ENCODE assay signal across 9 cellular contexts in the genomic region with DNA sequence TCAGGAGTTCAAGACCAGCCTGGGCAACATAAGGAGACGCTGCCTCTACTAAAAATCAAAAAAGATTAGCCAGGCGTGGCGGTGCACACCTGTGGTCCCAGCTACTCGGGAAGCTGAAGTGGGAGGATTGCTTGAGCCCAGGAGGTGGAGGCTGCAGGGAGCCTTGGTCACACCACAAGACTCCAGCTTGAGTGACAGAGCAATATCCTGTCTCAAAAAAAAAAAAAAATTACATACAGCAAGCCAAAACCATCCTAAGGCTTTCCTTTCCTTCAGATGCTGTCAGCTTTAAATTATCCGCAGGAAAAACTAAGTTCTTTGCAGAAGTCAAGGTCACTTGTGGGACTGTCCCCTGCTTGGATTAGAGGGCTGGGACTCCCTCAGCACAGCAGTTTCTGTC. TPM values are rescaled to one million over a fixed set of nuclear protein-coding genes. Genes with fewer than 3 reads are reported as not detected.
DNase-seq lines count a peak whose midpoint lies in the region; ATAC-seq and TF ChIP-seq lines count a peak whose summit lies in the region.
"Had no signal": no experiment of that assay in that cellular context is flagged by ENCODE, and none has a peak within 500 bp of the region (broad histone marks: within the 10 kb centered on the region; RNA-seq: fewer than 3 reads in every experiment).

No MANE protein-coding gene starts in this region.

- H4K8ac ChIP-seq in IMR-90 (ENCODE audit: low read depth in 2 of 2, low read length in 2 of 2): no peak overlapping the region

- WGBS in IMR-90 (ENCODE audit: extremely low coverage in 2 of 2, insufficient read length in 1 of 2), 2 experiments: 91% methylated on average over 4 of the region's 5 CpGs; no CpG with 5 or more reads in 1 of the 2 experiments

- H3K27ac ChIP-seq in ACC112 (ENCODE audit: low read depth, low read length) (no peak overlapping the region), IMR-90 (ENCODE audit: insufficient read depth, low read length) (no peak overlapping the region), brain microvascular endothelial cell (no peak overlapping the region)

- POLR2A ChIA-PET in IMR-90 (lab: Charles Lee; ENCODE audit: unreplicated experiment): no interaction called here

- dilution Hi-C loops in IMR-90 (cut with HindIII; ENCODE audit: low sequenced_read_pairs, unreplicated experiment): no loop called here

- no peak overlapping the region for H2BK120ac ChIP-seq in IMR-90 (ENCODE audit: low read depth, low read length)

- ATAC-seq in IMR-90 (ENCODE audit: low read depth): no peak
- ATAC-seq in HG02678 (IDR thresholded peaks at IDR 0.05; ENCODE audit: unreplicated experiment): no peak

- TF ChIP-seq RAD21 in IMR-90 (IDR thresholded peaks at IDR 0.05; ENCODE audit: low read length): no peak

- H3K18ac ChIP-seq in IMR-90 (ENCODE audit: low read depth, low read length): no peak overlapping the region

- TF ChIP-seq CTCF in IMR-90 (conservative IDR thresholded peaks at IDR 0.05; ENCODE audit: low read depth, low read length) (no peak), brain microvascular endothelial cell (IDR thresholded peaks at IDR 0.05; ENCODE audit: low read depth, low read length, missing control alignments) (no peak)

- H3K56ac ChIP-seq in IMR-90 (ENCODE audit: extremely low read depth, insufficient read depth, low read length): no peak overlapping the region

- H3K14ac ChIP-seq in IMR-90 (replicated peaks; ENCODE audit: low read depth, low read length): 0 out of 2 replicates have a peak overlapping the region, but pooled peaks have one; percentile 42

- H3K23ac ChIP-seq in IMR-90 (ENCODE audit: low read depth, low read length): peak overlapping the region; percentile 52; the same call in 1 of the 2 replicates

- TF ChIP-seq POLR2A in IMR-90 (IDR thresholded peaks at IDR 0.05; ENCODE audit: low read depth, low read length): no peak

- no peak overlapping the region for H4K91ac ChIP-seq in IMR-90 (ENCODE audit: insufficient read depth, low read depth, low read length)

- peaks cover 17 to 66% of the 10 kb centered on the region in 2 experiments for H3K79me1 ChIP-seq in IMR-90 (ENCODE audit: low read depth in 1 of 2, low read length in 2 of 2)

- H3K36me3 ChIP-seq in ACC112 (ENCODE audit: insufficient read depth, low read length) (peaks cover 6% of the 10 kb centered on the region; the same call in 1 of the 2 replicates), IMR-90 (ENCODE audit: control insufficient read depth, insufficient read depth, low read length) (peaks cover 8% of the 10 kb centered on the region), brain microvascular endothelial cell (replicated peaks) (peaks cover 9% of the 10 kb centered on the region), mucosa of stomach (ENCODE audit: control insufficient read depth, insufficient read depth, low read length) (no peaks in the 10 kb centered on the region)

- H3K9ac ChIP-seq in IMR-90 (ENCODE audit: low read depth, low read length) (peak overlapping the region; percentile 91; the same call in 1 of the 2 replicates), mucosa of stomach (ENCODE audit: low read length) (peak overlapping the region; percentile 76)

- in situ Hi-C loops in IMR-90 (cut with MboI; ENCODE audit: low sequenced_read_pairs): no loop called here
- in situ Hi-C loops in brain microvascular endothelial cell (cut with HindIII; ENCODE audit: low pct_ligation_motif_present, low sequenced_read_pairs): no loop called here

- DNase-seq in IMR-90 (no peak), brain microvascular endothelial cell (no peak), NCI-H146 (lab: John Stamatoyannopoulos, UW) (no peak), NCI-H187 treated with DMSO at 0.1 percent for 48 hours (lab: John Stamatoyannopoulos, UW) (no peak), RPMI8226 (no peak)
- DNase-seq: KG1 had no signal

- H3K27me3 ChIP-seq in ACC112 (ENCODE audit: insufficient read depth, low read length) (no peaks in the 10 kb centered on the region), IMR-90 (ENCODE audit: control insufficient read depth, insufficient read depth, low read length) (no peaks in the 10 kb centered on the region), brain microvascular endothelial cell (replicated peaks) (no peaks in the 10 kb centered on the region), mucosa of stomach (ENCODE audit: control insufficient read depth, insufficient read depth, low read length) (no peaks in the 10 kb centered on the region)

- H2AK9ac ChIP-seq in IMR-90 (replicated peaks; ENCODE audit: low read depth, low read length, poor library complexity): no peak overlapping the region

- H3K4ac ChIP-seq in IMR-90 (ENCODE audit: low read depth, low read length): 0 out of 2 replicates have a peak overlapping the region, but pooled peaks have one; percentile 19

- H3K4me1 ChIP-seq in ACC112 (ENCODE audit: control insufficient read depth, insufficient read depth, low read length, unreplicated experiment) (peaks cover 20% of the 10 kb centered on the region), IMR-90 (ENCODE audit: control insufficient read depth, insufficient read depth, low read length) (peaks cover 9% of the 10 kb centered on the region; the same call in 1 of the 2 replicates), mucosa of stomach (ENCODE audit: control insufficient read depth, insufficient read depth, low read length) (peaks cover 31% of the 10 kb centered on the region)

- peak overlapping the region; percentile 90 for H3K4me3 ChIP-seq in ACC112 (ENCODE audit: low read depth, low read length)
- peak overlapping the region; percentile 85 for H3K4me3 ChIP-seq in IMR-90 (ENCODE audit: insufficient read depth, low read depth, low read length)
- H3K4me3 ChIP-seq in brain microvascular endothelial cell (ENCODE audit: low read depth, low read length): peak overlapping the region; percentile 93
- H3K4me3 ChIP-seq in mucosa of stomach (ENCODE audit: low read length): peak overlapping the region; percentile 76

- no peak overlapping the region for H2BK15ac ChIP-seq in IMR-90 (ENCODE audit: low read depth, low read length)

- H4K20me1 ChIP-seq in IMR-90 (ENCODE audit: insufficient read depth, low read length): peaks cover 12% of the 10 kb centered on the region; the same call in 1 of the 2 replicates

- no peak overlapping the region for H2BK5ac ChIP-seq in IMR-90 (ENCODE audit: low read depth, low read length, poor library complexity, severe bottlenecking)

- CTCF ChIA-PET in IMR-90 (lab: Yijun Ruan, JAX): interaction anchor here (0.8 kb wide), 1 partner anchor 17 kb away, joined by 4 read pairs; no protein-coding TSS in a partner anchor

- no peak overlapping the region for H4K5ac ChIP-seq in IMR-90 (ENCODE audit: low read depth, low read length)

- H2AFZ ChIP-seq in ACC112 (ENCODE audit: low read length, unreplicated experiment): no peak overlapping the region
- no peak overlapping the region for H2AFZ ChIP-seq in IMR-90 (replicated peaks; ENCODE audit: low read length, poor library complexity)

- H3K79me2 ChIP-seq in ACC112 (ENCODE audit: control insufficient read depth, insufficient read depth, low read length, unreplicated experiment): peaks cover 55% of the 10 kb centered on the region

- no peak overlapping the region for H2BK20ac ChIP-seq in IMR-90 (ENCODE audit: low read depth, low read length)

- intact Hi-C loops in IMR-90 (cut with micrococcal nuclease): no loop called here

- H3K9me3 ChIP-seq in IMR-90 (ENCODE audit: control insufficient read depth, insufficient read depth, low read length) (no peaks in the 10 kb centered on the region), mucosa of stomach (ENCODE audit: control insufficient read depth, low read length) (no peaks in the 10 kb centered on the region)

- peak overlapping the region; percentile 86 for H3K4me2 ChIP-seq in IMR-90 (ENCODE audit: low read depth, low read length)

- peaks cover 11% of the 10 kb centered on the region for H3K9me1 ChIP-seq in IMR-90 (ENCODE audit: insufficient read depth, low read length)

- no TSS peak for BruUV-seq in IMR-90 (replicated peaks; lab: Mats Ljungman, UMichigan)

- 0 out of 2 replicates have a peak overlapping the region, but pooled peaks have one; percentile 7 for H2AK5ac ChIP-seq in IMR-90 (ENCODE audit: low read depth, low read length)

TF ChIP-seq in IMR-90, 13 proteins besides CTCF, POLR2A, EP300 and RAD21 (continues in another document):
- TF ChIP-seq, protein P1, sequence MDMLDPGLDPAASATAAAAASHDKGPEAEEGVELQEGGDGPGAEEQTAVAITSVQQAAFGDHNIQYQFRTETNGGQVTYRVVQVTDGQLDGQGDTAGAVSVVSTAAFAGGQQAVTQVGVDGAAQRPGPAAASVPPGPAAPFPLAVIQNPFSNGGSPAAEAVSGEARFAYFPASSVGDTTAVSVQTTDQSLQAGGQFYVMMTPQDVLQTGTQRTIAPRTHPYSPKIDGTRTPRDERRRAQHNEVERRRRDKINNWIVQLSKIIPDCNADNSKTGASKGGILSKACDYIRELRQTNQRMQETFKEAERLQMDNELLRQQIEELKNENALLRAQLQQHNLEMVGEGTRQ (IDR thresholded peaks at IDR 0.05; ENCODE audit: low read depth, low read length): no peak
- no peak for TF ChIP-seq RCOR1 (IDR thresholded peaks at IDR 0.05; ENCODE audit: insufficient replicate concordance, low read length)
- TF ChIP-seq CHD1 (IDR thresholded peaks at IDR 0.05; ENCODE audit: low read depth, low read length): no peak
- TF ChIP-seq MAFK (IDR thresholded peaks at IDR 0.05; ENCODE audit: low read depth, low read length): no peak
- no peak for TF ChIP-seq SMC3 (IDR thresholded peaks at IDR 0.05; ENCODE audit: low read depth, low read length)

RNA-seq across cellular contexts. Expression of a gene that starts 1.3 kb away (rescaled TPM):
- 90.5 and 139 TPM in 2 replicates for total RNA-seq in IMR-90 (2012; rRNA removed)
- 120 and 146 TPM in 2 replicates for polyA plus RNA-seq in IMR-90 (2012; rRNA removed)
- polyA plus RNA-seq in IMR-90 (2012; cell fraction: cytosol; rRNA removed): 47.1 and 68.1 TPM in 2 replicates
- 84.3 and 157 TPM in 2 replicates for polyA plus RNA-seq in IMR-90 (2012; cell fraction: nucleus; rRNA removed; ENCODE audit: low replicate concordance)

RNA-seq across cellular contexts. Expression of a gene that starts 17.0 kb away (rescaled TPM):
- 65.2 and 76.7 TPM in 2 replicates for total RNA-seq in IMR-90 (2012; rRNA removed)
- polyA plus RNA-seq in IMR-90 (2012; rRNA removed): 175 and 177 TPM in 2 replicates
- 76.2 and 160 TPM in 2 replicates for polyA plus RNA-seq in IMR-90 (2012; cell fraction: cytosol; rRNA removed)
- 41.5 and 107 TPM in 2 replicates for polyA plus RNA-seq in IMR-90 (2012; cell fraction: nucleus; rRNA removed; ENCODE audit: low replicate concordance)

RNA-seq across cellular contexts. Expression of a gene that starts 32.1 kb away (rescaled TPM):
- total RNA-seq in IMR-90 (2012; rRNA removed): 4.7 TPM in 2 replicates
- polyA plus RNA-seq in IMR-90 (2012; rRNA removed): 10.2 and 10.8 TPM in 2 replicates
- 4.8 and 6.9 TPM in 2 replicates for polyA plus RNA-seq in IMR-90 (2012; cell fraction: cytosol; rRNA removed)
- 45.7 and 51.7 TPM in 2 replicates for polyA plus RNA-seq in IMR-90 (2012; cell fraction: nucleus; rRNA removed; ENCODE audit: low replicate concordance)

RNA-seq across cellular contexts. Expression of a gene that starts 35.0 kb away (rescaled TPM):
- 7.5 and 9.7 TPM in 2 replicates for total RNA-seq in IMR-90 (2012; rRNA removed)
- polyA plus RNA-seq in IMR-90 (2012; rRNA removed): 16.6 and 20.2 TPM in 2 replicates
- polyA plus RNA-seq in IMR-90 (2012; cell fraction: cytosol; rRNA removed): 3.6 and 4.1 TPM in 2 replicates
- polyA plus RNA-seq in IMR-90 (2012; cell fraction: nucleus; rRNA removed; ENCODE audit: low replicate concordance): 119 and 302 TPM in 2 replicates

RNA-seq across cellular contexts. Expression of a gene that starts 39.9 kb away (rescaled TPM):
- not detected in 2 replicates for total RNA-seq in IMR-90 (2012; rRNA removed)
- 0.17 and 0.55 TPM in 2 replicates for polyA plus RNA-seq in IMR-90 (2012; rRNA removed)
- 0.19 TPM in 1 of 2 replicates, not detected in the other for polyA plus RNA-seq in IMR-90 (2012; cell fraction: cytosol; rRNA removed)
- 0.30 and 0.36 TPM in 2 replicates for polyA plus RNA-seq in IMR-90 (2012; cell fraction: nucleus; rRNA removed; ENCODE audit: low replicate concordance)
